In the genomic region with DNA sequence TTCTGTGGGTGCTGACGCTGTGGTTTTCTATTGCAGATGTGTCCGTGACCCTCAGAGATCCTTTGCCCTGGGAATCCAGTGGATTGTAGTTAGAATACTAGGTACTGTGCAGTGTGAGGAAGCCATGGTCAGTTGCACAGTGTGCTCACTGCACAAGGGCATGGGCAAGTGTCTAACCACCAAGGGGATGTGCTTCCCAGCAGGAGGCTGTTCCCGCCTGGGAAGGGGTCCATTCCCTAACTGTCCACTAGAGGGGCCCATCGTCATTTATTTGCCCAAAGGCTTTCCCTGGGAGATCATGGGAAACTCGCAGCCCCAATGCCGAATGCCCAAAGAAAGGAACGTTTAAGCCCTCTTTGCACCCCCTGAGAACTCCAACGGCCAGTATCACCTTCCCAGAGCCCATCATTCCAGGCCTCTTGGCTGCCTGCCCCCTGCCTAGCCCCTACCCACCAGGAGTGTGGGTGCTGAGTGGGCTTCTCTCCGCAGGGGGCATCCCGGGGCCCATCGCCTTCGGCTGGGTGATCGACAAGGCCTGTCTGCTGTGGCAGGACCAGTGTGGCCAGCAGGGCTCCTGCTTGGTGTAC, we compare ENCODE assay signal across 9 cellular contexts. TPM values are rescaled to one million over a fixed set of nuclear protein-coding genes. Genes with fewer than 3 reads are reported as not detected.
DNase-seq lines count a peak whose midpoint lies in the region; ATAC-seq and TF ChIP-seq lines count a peak whose summit lies in the region.
"Had no signal": no experiment of that assay in that cellular context is flagged by ENCODE, and none has a peak within 500 bp of the region (broad histone marks: within the 10 kb centered on the region; RNA-seq: fewer than 3 reads in every experiment).

No MANE protein-coding gene starts in this region.

- H3K9me3 Mint-ChIP-seq in CD14-positive monocyte, result peaks cover 0 to 3% (median 0%) of the 10 kb centered on the region in 7 donors
- H3K9me3 Mint-ChIP-seq in neural crest cell, result no peaks in the 10 kb centered on the region

- peaks cover 0 to 2% (median 1%) of the 10 kb centered on the region in 3 donors for H3K27me3 Mint-ChIP-seq in CD14-positive monocyte (ENCODE audit: low read depth in 3 of 3)
- H3K27me3 Mint-ChIP-seq in neural crest cell (ENCODE audit: low read depth), result no peaks in the 10 kb centered on the region

- H3K27me3 ChIP-seq in H7 (ENCODE audit: control insufficient read depth, insufficient read depth, low read length), result no peaks in the 10 kb centered on the region

- TF ChIP-seq CTCF in CD14-positive monocyte (IDR thresholded peaks at IDR 0.05) (peak; percentile 96), neural crest cell (conservative IDR thresholded peaks at IDR 0.05) (peak; percentile 81)

- no peak overlapping the region for H3K4me3 ChIP-seq in H7 (ENCODE audit: insufficient read depth, low read depth, low read length)
- H3K4me3 ChIP-seq: skin epidermis had no signal

- H3K36me3 Mint-ChIP-seq in CD14-positive monocyte, result peaks cover 0 to 2% of the 10 kb centered on the region in 2 donors
- H3K36me3 Mint-ChIP-seq in neural crest cell (ENCODE audit: low read depth), result no peaks in the 10 kb centered on the region

- DNase-seq in CD14-positive monocyte (ENCODE audit: low spot score) (peak; percentile 71), H7 (peak; percentile 98), NCI-H446 (lab: John Stamatoyannopoulos, UW) (peak; percentile 56 to 77), activated T-cell treated with anti-CD3 and anti-CD28 coated beads for 1 hour (ENCODE audit: low read depth) (peak; percentile 22), fibroblast of peridontal ligament (ENCODE audit: extremely low read depth) (peak; percentile 81), neural crest cell (ENCODE audit: low read depth, low spot score) (peak; percentile 87)
- DNase-seq in activated CD4-positive, CD25-positive, alpha-beta regulatory T cell treated with anti-CD3 and anti-CD28 coated beads, Interleukin-2, amount 50 U/mL, for 72 hours, result no peak

- intact Hi-C loops in CD14-positive monocyte (cut with micrococcal nuclease), result loop anchor here (2.0 to 5.0 kb wide), 4 partner anchors 39 to 139 kb away; a partner anchor contains a TSS

- no peak overlapping the region for H3K4me3 Mint-ChIP-seq in CD14-positive monocyte
- H3K4me3 Mint-ChIP-seq in neural crest cell, result peak overlapping the region; percentile 82

- no peak for ATAC-seq in HG02623 (IDR thresholded peaks at IDR 0.05; ENCODE audit: unreplicated experiment)

- H3K36me3 ChIP-seq in H7 (replicated peaks; ENCODE audit: control insufficient read depth, insufficient read depth, low read length), result no peaks in the 10 kb centered on the region; the same call in 1 of the 2 replicates

- no peak overlapping the region for H3K27ac Mint-ChIP-seq in CD14-positive monocyte
- H3K27ac Mint-ChIP-seq in neural crest cell (ENCODE audit: unreplicated experiment), result peak overlapping the region; percentile 99

- H3K4me1 Mint-ChIP-seq in CD14-positive monocyte, result peaks cover 47% of the 10 kb centered on the region
- H3K4me1 Mint-ChIP-seq in neural crest cell, result peaks cover 27% of the 10 kb centered on the region

RNA-seq across cellular contexts. Expression of a gene that starts 26.2 kb away (rescaled TPM):
- under 1 TPM; 0.26 to 0.42 TPM for polyA plus RNA-seq in CD14-positive monocyte
- total RNA-seq in H7 (2014; rRNA removed; shearing (Covaris generic)), result 14.6 and 18.4 TPM in 2 replicates
- 7.0 and 8.2 TPM in 2 replicates for total RNA-seq in neural crest cell

RNA-seq across cellular contexts. Expression of a gene that starts 40.1 kb away (rescaled TPM):
- polyA plus RNA-seq in CD14-positive monocyte, result under 1 TPM; 0.35 to 0.40 TPM
- 0.30 and 1.1 TPM in 2 replicates for total RNA-seq in H7 (2014; rRNA removed; shearing (Covaris generic))
- total RNA-seq in neural crest cell, result not detected in 2 replicates
